Comparison of ENCODE assay signal across 8 cellular contexts in the genomic region with DNA sequence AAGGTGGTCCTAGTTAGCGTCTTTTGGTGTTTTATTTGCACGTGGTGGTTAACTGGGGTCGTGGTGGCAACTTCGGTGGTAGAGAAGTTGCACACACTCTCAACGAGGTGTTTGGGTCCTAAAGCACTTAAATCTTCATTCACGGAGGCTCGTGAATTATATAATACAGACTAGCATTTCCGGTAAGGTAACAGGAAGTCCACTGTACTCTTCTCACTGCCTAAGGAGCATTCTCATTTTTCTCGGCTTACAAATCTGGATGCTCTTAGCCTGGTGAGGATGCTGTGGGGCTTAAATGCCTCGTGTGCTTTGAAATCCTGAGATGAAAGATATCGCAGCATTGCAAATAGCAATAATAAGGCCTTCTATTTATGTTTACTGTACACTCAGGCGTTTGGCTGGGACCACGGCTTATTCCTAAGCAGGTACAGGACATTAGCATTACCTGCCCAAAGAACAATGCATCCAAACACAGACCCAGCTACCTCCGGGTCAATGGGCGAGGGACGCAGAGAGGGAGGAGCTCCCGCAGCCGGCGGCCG. TPM values are rescaled to one million over a fixed set of nuclear protein-coding genes. Genes with fewer than 3 reads are reported as not detected.
DNase-seq lines count a peak whose midpoint lies in the region; ATAC-seq and TF ChIP-seq lines count a peak whose summit lies in the region.

No MANE protein-coding gene starts in this region.

- H3K4ac ChIP-seq in trophoblast cell (ENCODE audit: low read depth, low read length): peak overlapping the region; percentile 91

- no peak overlapping the region for H4K12ac ChIP-seq in trophoblast cell (ENCODE audit: low read depth, low read length)

- H3K27me3 Mint-ChIP-seq in stimulated activated naive CD8-positive, alpha-beta T cell treated with anti-CD3 and anti-CD28 coated beads, Interleukin-15, Interleukin-2, amounts not matched to agents 100 ng/mL and 50 ng/mL, for 24 hours: no peaks in the 10 kb centered on the region

- H3K23ac ChIP-seq in trophoblast cell (ENCODE audit: low read length): no peak overlapping the region

- H3K79me1 ChIP-seq in trophoblast cell (ENCODE audit: low read length): peaks cover 13% of the 10 kb centered on the region

- H2BK120ac ChIP-seq in trophoblast cell (ENCODE audit: insufficient read depth, low read length, poor library complexity): peak overlapping the region; percentile 93

- H3K4me3 ChIP-seq in WERI-Rb-1 (ENCODE audit: low read depth, low read length): peak overlapping the region; percentile 97
- H3K4me3 ChIP-seq in trophoblast cell (ENCODE audit: low read depth, low read length): peak overlapping the region; percentile 100

- no peak for DNase-seq in stimulated activated naive CD8-positive, alpha-beta T cell treated with anti-CD3 and anti-CD28 coated beads, Interleukin-15, Interleukin-2, amounts not matched to agents 100 U/mL and 50 U/mL, for 24 hours
- peak; percentile 85 to 95 for DNase-seq in Kasumi-1 (lab: John Stamatoyannopoulos, UW)
- peak; percentile 31 for DNase-seq in WERI-Rb-1
- DNase-seq in foreskin melanocyte: peak; percentile 7
- peak in 1 of 2 donors; percentile 82 for DNase-seq in trophoblast cell
- DNase-seq in NCI-H1048 (lab: John Stamatoyannopoulos, UW): no peak
- DNase-seq in posterior vena cava (ENCODE audit: low spot score): no peak

- no CpG with 5 or more reads among the region's 20 CpGs for WGBS in trophoblast cell (ENCODE audit: extremely low coverage, insufficient coverage, insufficient read length)

- peak overlapping the region; percentile 93 for H3K27ac Mint-ChIP-seq in stimulated activated naive CD8-positive, alpha-beta T cell treated with anti-CD3 and anti-CD28 coated beads, Interleukin-15, Interleukin-2, amounts not matched to agents 100 ng/mL and 50 ng/mL, for 24 hours

- H3K9me3 ChIP-seq in WERI-Rb-1 (ENCODE audit: severe bottlenecking) (no peaks in the 10 kb centered on the region), trophoblast cell (ENCODE audit: insufficient read depth, low read depth, low read length) (no peaks in the 10 kb centered on the region)

- peak overlapping the region; percentile 97 for H3K18ac ChIP-seq in trophoblast cell (ENCODE audit: low read length)

- H3K4me3 Mint-ChIP-seq in stimulated activated naive CD8-positive, alpha-beta T cell treated with anti-CD3 and anti-CD28 coated beads, Interleukin-15, Interleukin-2, amounts not matched to agents 100 ng/mL and 50 ng/mL, for 24 hours: peak overlapping the region; percentile 91

- H3K14ac ChIP-seq in trophoblast cell (ENCODE audit: low read length): peak overlapping the region; percentile 99

- H2BK5ac ChIP-seq in trophoblast cell (ENCODE audit: low read depth, low read length, poor library complexity): peak overlapping the region; percentile 96

- H3K27ac ChIP-seq in WERI-Rb-1 (peak overlapping the region; percentile 96), trophoblast cell (ENCODE audit: low read depth, low read length) (peak overlapping the region; percentile 99)

- H3K4me1 Mint-ChIP-seq in stimulated activated naive CD8-positive, alpha-beta T cell treated with anti-CD3 and anti-CD28 coated beads, Interleukin-15, Interleukin-2, amounts not matched to agents 100 ng/mL and 50 ng/mL, for 24 hours (ENCODE audit: low read depth): peaks cover 73% of the 10 kb centered on the region

- peak overlapping the region; percentile 96 for H3K9ac ChIP-seq in trophoblast cell (ENCODE audit: low read length)

- peak overlapping the region; percentile 65 for H3K4me2 ChIP-seq in trophoblast cell (ENCODE audit: low read length)

- peak overlapping the region; percentile 95 for H4K91ac ChIP-seq in trophoblast cell (ENCODE audit: low read depth, low read length)

- H3K36me3 ChIP-seq in WERI-Rb-1: peaks cover 45% of the 10 kb centered on the region
- H3K36me3 ChIP-seq in trophoblast cell (ENCODE audit: control insufficient read depth in 1 of 2, insufficient read depth in 2 of 2, low read length in 2 of 2): peaks cover 13 to 18% of the 10 kb centered on the region in 2 experiments

- peaks cover 0 to 6% of the 10 kb centered on the region in 2 experiments for H3K4me1 ChIP-seq in trophoblast cell (ENCODE audit: control insufficient read depth in 1 of 2, insufficient read depth in 2 of 2, low read length in 2 of 2)

- intact Hi-C loops in posterior vena cava (cut with DNase I): no loop called here

- H3K27me3 ChIP-seq in WERI-Rb-1 (ENCODE audit: insufficient read depth, low read depth, severe bottlenecking) (no peaks in the 10 kb centered on the region), trophoblast cell (ENCODE audit: insufficient read depth, low read length) (no peaks in the 10 kb centered on the region)

- no peak for ATAC-seq in stimulated activated naive CD8-positive, alpha-beta T cell treated with anti-CD3 and anti-CD28 coated beads, Interleukin-15, Interleukin-2, amounts not matched to agents 100 U/mL and 50 U/mL, for 24 hours

- peak overlapping the region; percentile 96 for H2AFZ ChIP-seq in trophoblast cell (ENCODE audit: insufficient read depth, low read length, poor library complexity)

- peak overlapping the region; percentile 98 for H4K8ac ChIP-seq in trophoblast cell (ENCODE audit: low read depth, low read length)

- H3K36me3 Mint-ChIP-seq in stimulated activated naive CD8-positive, alpha-beta T cell treated with anti-CD3 and anti-CD28 coated beads, Interleukin-15, Interleukin-2, amounts not matched to agents 100 ng/mL and 50 ng/mL, for 24 hours (ENCODE audit: low read depth): peaks cover 46% of the 10 kb centered on the region

- H3K79me2 ChIP-seq in trophoblast cell (ENCODE audit: control insufficient read depth, insufficient read depth, low read length, poor library complexity): peaks cover 9% of the 10 kb centered on the region

- H2AK5ac ChIP-seq in trophoblast cell (ENCODE audit: low read length): no peak overlapping the region

- no peak overlapping the region for H2BK12ac ChIP-seq in trophoblast cell (ENCODE audit: low read length)

- H3K9me3 Mint-ChIP-seq in stimulated activated naive CD8-positive, alpha-beta T cell treated with anti-CD3 and anti-CD28 coated beads, Interleukin-15, Interleukin-2, amounts not matched to agents 100 ng/mL and 50 ng/mL, for 24 hours: no peaks in the 10 kb centered on the region

- TF ChIP-seq CTCF in WERI-Rb-1 (IDR thresholded peaks at IDR 0.05; ENCODE audit: low read depth, low read length): no peak

RNA-seq across cellular contexts. Expression of a gene that starts 1.0 kb away (rescaled TPM):
- 76.0 and 76.3 TPM in 2 replicates for polyA plus RNA-seq in trophoblast cell (2013)
- total RNA-seq in posterior vena cava: 10 to 100 TPM; 46.9 to 47.8 TPM

Comparison
In these comparisons a context has a peak if more than half of its experiments do, and no peak if none do; other contexts are left out.
1. DNase-seq: peak in Kasumi-1 (2 of 2), WERI-Rb-1 (single experiment) and foreskin melanocyte (single experiment); none in stimulated activated naive CD8-positive, alpha-beta T cell treated with anti-CD3 and anti-CD28 coated beads, Interleukin-15, Interleukin-2, amounts not matched to agents 100 U/mL and 50 U/mL, for 24 hours (single experiment), NCI-H1048 (single experiment) and posterior vena cava (single experiment).